3 cellular contexts compared by ENCODE assay signal in genomic region chr13:48239369-48239768, GRCh38.
TF ChIP-seq lines count a peak whose summit lies in the region.

No MANE protein-coding gene starts in this region.

TF ChIP-seq in A549, 52 proteins besides CTCF, POLR2A, EP300 and RAD21:
- TF ChIP-seq CEBPB (IDR thresholded peaks at IDR 0.05) = peak; percentile 30 to 48; a peak in 3 of 4 replicates

TF ChIP-seq in Ishikawa, 13 proteins besides CTCF, POLR2A, EP300 and RAD21:
- TF ChIP-seq CEBPB (IDR thresholded peaks at IDR 0.05) = 0 out of 2 replicates have a peak, but pooled peaks have one; percentile 22

TF ChIP-seq in HepG2, 621 proteins besides CTCF, POLR2A, EP300 and RAD21:
- TF ChIP-seq CEBPG (CRISPR knock-in tag; IDR thresholded peaks at IDR 0.05) (peak; percentile 40; the same call in 1 of the 2 replicates), FOSL2 (CRISPR knock-in tag; IDR thresholded peaks at IDR 0.05) (0 out of 2 replicates have a peak, but pooled peaks have one; percentile 26), TEAD3 (CRISPR knock-in tag; optimal IDR thresholded peaks at IDR 0.05; ENCODE audit: borderline replicate concordance) (peak; percentile 68), ZBTB33 (CRISPR knock-in tag; IDR thresholded peaks at IDR 0.05) (peak; percentile 69; the same call in 1 of the 2 replicates), GATAD2A (CRISPR knock-in tag; IDR thresholded peaks at IDR 0.05) (0 out of 2 replicates have a peak, but pooled peaks have one; percentile 19), KDM1A (CRISPR knock-in tag; IDR thresholded peaks at IDR 0.05) (peak; percentile 52; the same call in 1 of the 2 replicates), ZNF770 (CRISPR knock-in tag; IDR thresholded peaks at IDR 0.05) (peak; percentile 95)
